In genomic region chr11:92130432-92130831, GRCh38 we compare ENCODE assay signal across 24 cellular contexts.
DNase-seq lines count a peak whose midpoint lies in the region; FAIRE-seq and TF ChIP-seq lines count a peak whose summit lies in the region.
"Had no signal": no experiment of that assay in that cellular context is flagged by ENCODE, and none has a peak within 500 bp of the region (broad histone marks: within the 10 kb centered on the region; RNA-seq: fewer than 3 reads in every experiment).

No MANE protein-coding gene starts in this region.

- no peak for FAIRE-seq in bronchial epithelial cell (lab: Jason Lieb, UNC)

- POLR2A ChIA-PET in BJ (lab: Charles Lee) = interaction anchor here (0.5 kb wide), 1 partner anchor 924 kb away, joined by 4 read pairs; no protein-coding TSS in a partner anchor
- POLR2A ChIA-PET in activated CD4-positive, alpha-beta T cell treated with anti-CD3 and anti-CD28 coated beads, Interleukin-2, amount 10 ng/mL, durations not matched to agents 7 days and 5 days (lab: Charles Lee) = no interaction called here

- H3K27me3 ChIP-seq in BJ (ENCODE audit: control insufficient read depth, insufficient read depth, low read length) (no peaks in the 10 kb centered on the region), bronchial epithelial cell (ENCODE audit: control insufficient read depth, insufficient read depth, low read length) (no peaks in the 10 kb centered on the region)
- H3K27me3 ChIP-seq: dorsolateral prefrontal cortex, transverse colon had no signal

- H3K27ac Mint-ChIP-seq in activated CD4-positive, alpha-beta T cell treated with anti-CD3 and anti-CD28 coated beads, Interleukin-2, amount 10 ng/mL, durations not matched to agents 7 days and 5 days = no peak overlapping the region
- H3K27ac Mint-ChIP-seq in activated naive CD8-positive, alpha-beta T cell treated with anti-CD3 and anti-CD28 coated beads for 36 hours = no peak overlapping the region
- H3K27ac Mint-ChIP-seq: activated naive CD8-positive, alpha-beta T cell treated with anti-CD3 and anti-CD28 coated beads, Interleukin-2, amount 50 U/mL, for 24 hours; CD8-positive, alpha-beta memory T cell; stimulated activated naive CD8-positive, alpha-beta T cell treated with anti-CD3 and anti-CD28 coated beads, Interleukin-15, amount 100 ng/mL, for 72 hours had no signal

- H3K4me3 Mint-ChIP-seq in activated CD4-positive, alpha-beta T cell treated with anti-CD3 and anti-CD28 coated beads, Interleukin-2, amount 10 ng/mL, durations not matched to agents 7 days and 5 days = no peak overlapping the region
- H3K4me3 Mint-ChIP-seq in activated naive CD8-positive, alpha-beta T cell treated with anti-CD3 and anti-CD28 coated beads for 36 hours = no peak overlapping the region
- H3K4me3 Mint-ChIP-seq: activated naive CD8-positive, alpha-beta T cell treated with anti-CD3 and anti-CD28 coated beads, Interleukin-2, amount 50 U/mL, for 24 hours; CD8-positive, alpha-beta memory T cell; stimulated activated naive CD8-positive, alpha-beta T cell treated with anti-CD3 and anti-CD28 coated beads, Interleukin-15, amount 100 ng/mL, for 72 hours had no signal

- H3K27me3 Mint-ChIP-seq in activated CD4-positive, alpha-beta T cell treated with anti-CD3 and anti-CD28 coated beads, Interleukin-2, amount 10 ng/mL, durations not matched to agents 7 days and 5 days = no peaks in the 10 kb centered on the region
- no peaks in the 10 kb centered on the region for H3K27me3 Mint-ChIP-seq in activated naive CD8-positive, alpha-beta T cell treated with anti-CD3 and anti-CD28 coated beads for 36 hours
- H3K27me3 Mint-ChIP-seq: activated naive CD8-positive, alpha-beta T cell treated with anti-CD3 and anti-CD28 coated beads, Interleukin-2, amount 50 U/mL, for 24 hours; CD8-positive, alpha-beta memory T cell; stimulated activated naive CD8-positive, alpha-beta T cell treated with anti-CD3 and anti-CD28 coated beads, Interleukin-15, amount 100 ng/mL, for 72 hours had no signal

- H3K4me1 Mint-ChIP-seq in activated CD4-positive, alpha-beta T cell treated with anti-CD3 and anti-CD28 coated beads, Interleukin-2, amount 10 ng/mL, durations not matched to agents 7 days and 5 days = no peaks in the 10 kb centered on the region
- no peaks in the 10 kb centered on the region for H3K4me1 Mint-ChIP-seq in activated naive CD8-positive, alpha-beta T cell treated with anti-CD3 and anti-CD28 coated beads for 36 hours
- H3K4me1 Mint-ChIP-seq: activated naive CD8-positive, alpha-beta T cell treated with anti-CD3 and anti-CD28 coated beads, Interleukin-2, amount 50 U/mL, for 24 hours; CD8-positive, alpha-beta memory T cell; stimulated activated naive CD8-positive, alpha-beta T cell treated with anti-CD3 and anti-CD28 coated beads, Interleukin-15, amount 100 ng/mL, for 72 hours had no signal

- H3K36me3 ChIP-seq in BJ (ENCODE audit: control insufficient read depth, insufficient read depth, low read length) (no peaks in the 10 kb centered on the region), bronchial epithelial cell (ENCODE audit: control insufficient read depth, insufficient read depth, low read length) (no peaks in the 10 kb centered on the region)
- H3K36me3 ChIP-seq: HAP-1, transverse colon had no signal

- no peaks in the 10 kb centered on the region for H3K36me3 Mint-ChIP-seq in activated CD4-positive, alpha-beta T cell treated with anti-CD3 and anti-CD28 coated beads, Interleukin-2, amount 10 ng/mL, durations not matched to agents 7 days and 5 days (ENCODE audit: low read depth)
- no peaks in the 10 kb centered on the region for H3K36me3 Mint-ChIP-seq in activated naive CD8-positive, alpha-beta T cell treated with anti-CD3 and anti-CD28 coated beads for 36 hours
- H3K36me3 Mint-ChIP-seq: CD8-positive, alpha-beta memory T cell had no signal

- CTCF ChIA-PET in BJ (lab: Yijun Ruan, JAX) = no interaction called here
- CTCF ChIA-PET in activated CD4-positive, alpha-beta T cell treated with anti-CD3 and anti-CD28 coated beads, Interleukin-2, amount 10 ng/mL, durations not matched to agents 7 days and 5 days (lab: Charles Lee) = no interaction called here

- H3K4me3 ChIP-seq in BJ (ENCODE audit: low read depth, low read length) (no peak overlapping the region), bronchial epithelial cell (ENCODE audit: low read depth, low read length) (no peak overlapping the region)
- H3K4me3 ChIP-seq: dorsolateral prefrontal cortex, HAP-1, mucosa of descending colon, skin epidermis, transverse colon had no signal

- DNase-seq in BJ (ENCODE audit: low read depth) (peak; percentile 26), NCI-H226 (peak; percentile 83), bronchial epithelial cell (ENCODE audit: low read depth) (peak; percentile 89), kidney tubule cell (ENCODE audit: low spot score) (peak; percentile 77), midbrain (lab: John Stamatoyannopoulos, UW) (no peak), H4 (ENCODE audit: low spot score) (no peak)
- DNase-seq in activated CD4-positive, alpha-beta T cell treated with anti-CD3 and anti-CD28 coated beads, Interleukin-2, amount 10 ng/mL, durations not matched to agents 7 days and 5 days = no peak
- DNase-seq in activated naive CD8-positive, alpha-beta T cell treated with anti-CD3 and anti-CD28 coated beads for 36 hours = no peak
- DNase-seq: activated CD8-positive, alpha-beta memory T cell treated with anti-CD3 and anti-CD28 coated beads, Interleukin-2, amount 50 U/mL, for 48 hours; activated effector memory CD4-positive, alpha-beta T cell treated with Interleukin-2 at 50 U/mL for 16 hours; activated naive CD8-positive, alpha-beta T cell treated with anti-CD3 and anti-CD28 coated beads, Interleukin-2, amount 50 U/mL, for 24 hours; caudate nucleus; CD8-positive, alpha-beta memory T cell; dorsolateral prefrontal cortex; erythroblast; mucosa of descending colon; NCI-H1105 treated with DMSO at 0.1 percent for 48 hours; NCI-H526; Right ventricle myocardium superior; stimulated activated CD4-positive, alpha-beta T cell treated with anti-CD3 and anti-CD28 coated beads, Interleukin-4, amount 100 ng/mL, for 1 hour; stimulated activated naive CD8-positive, alpha-beta T cell treated with anti-CD3 and anti-CD28 coated beads, Interleukin-15, amount 100 ng/mL, for 72 hours; transverse colon had no signal

- H3K9me3 Mint-ChIP-seq in activated CD4-positive, alpha-beta T cell treated with anti-CD3 and anti-CD28 coated beads, Interleukin-2, amount 10 ng/mL, durations not matched to agents 7 days and 5 days = peaks cover 3% of the 10 kb centered on the region
- peaks cover 12% of the 10 kb centered on the region for H3K9me3 Mint-ChIP-seq in activated naive CD8-positive, alpha-beta T cell treated with anti-CD3 and anti-CD28 coated beads for 36 hours

- TF ChIP-seq CTCF in BJ (IDR thresholded peaks at IDR 0.05; ENCODE audit: insufficient read depth, low read depth, low read length) = no peak
- TF ChIP-seq CTCF in bronchial epithelial cell (IDR thresholded peaks at IDR 0.05; ENCODE audit: insufficient read depth, low read length, severe bottlenecking) = no peak

Comparison
In these comparisons a context has a peak if more than half of its experiments do, and no peak if none do; other contexts are left out.
1. DNase-seq: peak in BJ (single experiment), NCI-H226 (single experiment), bronchial epithelial cell (single experiment) and kidney tubule cell (single experiment); none in activated CD4-positive, alpha-beta T cell treated with anti-CD3 and anti-CD28 coated beads, Interleukin-2, amount 10 ng/mL, durations not matched to agents 7 days and 5 days (single experiment), activated naive CD8-positive, alpha-beta T cell treated with anti-CD3 and anti-CD28 coated beads for 36 hours (single experiment), midbrain (single experiment) and H4 (single experiment).